1 cellular context compared by ENCODE assay signal in genomic region chr19:39145180-39145953, GRCh38.
TF ChIP-seq lines count a peak whose summit lies in the region.

No MANE protein-coding gene starts in this region.

TF ChIP-seq in GM23338, 12 proteins besides CTCF, POLR2A, EP300 and RAD21 (continued from another document):
- TF ChIP-seq ZNF462 (CRISPR knock-in tag; IDR thresholded peaks at IDR 0.05), result no peak
- no peak for TF ChIP-seq CREB1 (CRISPR knock-in tag; IDR thresholded peaks at IDR 0.05; ENCODE audit: low read depth)
- TF ChIP-seq ETS1 (IDR thresholded peaks at IDR 0.05), result no peak
- no peak for TF ChIP-seq ZNF114 (CRISPR knock-in tag; IDR thresholded peaks at IDR 0.05)
- TF ChIP-seq EZH2 (IDR thresholded peaks at IDR 0.05; ENCODE audit: low read depth, unreplicated experiment), result no peak
- no peak for TF ChIP-seq REST (IDR thresholded peaks at IDR 0.05; ENCODE audit: unreplicated experiment)
- no peak for TF ChIP-seq JUNB (IDR thresholded peaks at IDR 0.05; ENCODE audit: unreplicated experiment)
- no peak for TF ChIP-seq NANOG (IDR thresholded peaks at IDR 0.05; ENCODE audit: borderline replicate concordance)
- no peak for TF ChIP-seq STAT1 (IDR thresholded peaks at IDR 0.05; ENCODE audit: unreplicated experiment)
